Comparison of ENCODE assay signal across 11 cellular contexts in the genomic region with DNA sequence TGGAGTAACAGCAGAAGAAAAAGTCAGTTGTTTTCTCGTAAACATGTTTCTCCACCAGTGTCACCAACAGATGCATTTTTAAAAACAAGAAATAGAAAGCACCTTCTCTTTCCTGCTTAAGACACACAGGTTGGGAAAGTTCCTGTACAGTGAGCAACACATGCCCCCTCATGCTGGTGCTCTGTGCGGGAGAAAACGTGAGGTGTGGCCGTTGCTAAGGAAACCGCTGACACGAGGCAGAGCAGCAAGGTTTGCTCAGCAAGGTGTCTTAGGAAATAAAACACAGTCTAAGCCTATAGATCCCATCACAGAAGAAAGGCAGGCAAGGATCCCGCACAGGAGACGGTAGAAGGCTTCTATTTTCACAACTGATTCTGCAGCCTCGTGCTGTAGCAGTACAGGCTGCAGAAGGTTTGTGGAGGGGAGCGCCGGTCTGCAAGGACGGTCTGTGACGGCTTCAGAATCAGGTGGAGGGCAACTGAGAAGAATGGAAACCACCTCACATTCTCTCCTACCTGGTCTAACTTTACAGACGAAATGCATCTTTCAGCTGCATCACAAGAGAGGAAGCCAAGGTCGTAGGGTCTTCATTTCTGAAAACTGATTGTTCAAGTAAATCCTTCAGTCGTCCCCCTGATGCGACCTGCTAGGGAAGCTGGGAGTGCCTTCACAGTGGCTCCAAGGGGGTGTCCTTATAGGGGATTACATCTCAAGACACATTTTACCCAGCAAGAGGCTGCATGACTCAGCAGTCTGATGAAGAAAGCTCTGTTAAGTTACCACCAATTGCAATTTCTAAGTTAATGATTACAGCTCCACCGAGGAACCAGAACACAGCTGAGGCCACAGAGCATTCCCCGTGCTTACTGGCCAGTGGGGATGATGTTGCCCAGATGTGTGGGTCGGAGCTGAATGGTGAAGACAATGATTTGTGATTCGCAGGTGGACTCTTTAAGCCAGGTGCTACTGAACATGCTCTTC.
A peak's percentile ranks its signal among the peaks of the same experiment; 100 is the strongest.
DNase-seq lines count a peak whose midpoint lies in the region; ATAC-seq and TF ChIP-seq lines count a peak whose summit lies in the region.
"Had no signal": no experiment of that assay in that cellular context is flagged by ENCODE, and none has a peak within 500 bp of the region (broad histone marks: within the 10 kb centered on the region; RNA-seq: fewer than 3 reads in every experiment).

No MANE protein-coding gene starts in this region.

- H3K9me3 ChIP-seq in stomach, result no peaks in the 10 kb centered on the region
- H3K9me3 ChIP-seq: BLaER1 had no signal

- no peak for TF ChIP-seq EP300 in stomach (IDR thresholded peaks at IDR 0.05)

- 53 to 67% (median 57%) methylated on average over 21 of the region's 21 CpGs for WGBS in stomach, 5 donors

- peaks cover 35 to 89% (median 56%) of the 10 kb centered on the region in 4 donors for H3K4me1 ChIP-seq in stomach

- peak overlapping the region in 4 of 5 donors; percentile 23 to 61 (median 37) for H3K27ac ChIP-seq in stomach
- H3K27ac ChIP-seq: BLaER1 had no signal

- no peak for TF ChIP-seq POLR2A in stomach (IDR thresholded peaks at IDR 0.05)

- H3K4me3 Mint-ChIP-seq in activated CD4-positive, alpha-beta T cell treated with anti-CD3 and anti-CD28 coated beads for 36 hours, result no peak overlapping the region
- no peak overlapping the region for H3K4me3 Mint-ChIP-seq in activated CD4-positive, alpha-beta memory T cell treated with anti-CD3 and anti-CD28 coated beads, Interleukin-2, amount 10 ng/mL, durations not matched to agents 7 days and 5 days
- H3K4me3 Mint-ChIP-seq: activated T-cell treated with anti-CD3 and anti-CD28 coated beads, Interleukin-2, amount 50 U/mL, for 4 hours; mesothelial cell of epicardium had no signal

- H3K36me3 Mint-ChIP-seq in activated CD4-positive, alpha-beta T cell treated with anti-CD3 and anti-CD28 coated beads for 36 hours (ENCODE audit: low read depth), result peaks cover 81% of the 10 kb centered on the region
- peaks cover 76% of the 10 kb centered on the region for H3K36me3 Mint-ChIP-seq in activated CD4-positive, alpha-beta memory T cell treated with anti-CD3 and anti-CD28 coated beads, Interleukin-2, amount 10 ng/mL, durations not matched to agents 7 days and 5 days (ENCODE audit: low read depth)
- H3K36me3 Mint-ChIP-seq: mesothelial cell of epicardium had no signal

- POLR2A ChIA-PET in activated CD4-positive, alpha-beta T cell treated with anti-CD3 and anti-CD28 coated beads for 36 hours (lab: Charles Lee), result interaction anchor here (0.6 to 0.7 kb wide), 2 partner anchors 62 to 729 kb away, joined by 4 to 9 read pairs; no protein-coding TSS in a partner anchor
- POLR2A ChIA-PET in activated CD4-positive, alpha-beta memory T cell treated with anti-CD3 and anti-CD28 coated beads, Interleukin-2, amount 10 ng/mL, durations not matched to agents 7 days and 5 days (lab: Charles Lee), result interaction anchor here (1.1 to 1.3 kb wide), 3 partner anchors 9 to 224 kb away, joined by 3 to 4 read pairs (median 4); no protein-coding TSS in a partner anchor

- H3K36me3 ChIP-seq in stomach, result peaks cover 35 to 85% (median 67%) of the 10 kb centered on the region in 4 donors

- peak overlapping the region; percentile 63 for H3K27ac Mint-ChIP-seq in activated CD4-positive, alpha-beta T cell treated with anti-CD3 and anti-CD28 coated beads for 36 hours
- H3K27ac Mint-ChIP-seq in activated CD4-positive, alpha-beta memory T cell treated with anti-CD3 and anti-CD28 coated beads, Interleukin-2, amount 10 ng/mL, durations not matched to agents 7 days and 5 days, result peak overlapping the region; percentile 58
- H3K27ac Mint-ChIP-seq: mesothelial cell of epicardium had no signal

- intact Hi-C loops in activated CD4-positive, alpha-beta T cell treated with anti-CD3 and anti-CD28 coated beads for 36 hours (cut with DNase I, micrococcal nuclease), result no loop called here
- intact Hi-C loops in stomach (cut with DNase I; ENCODE audit: low total_unique reads), result no loop called here

- DNase-seq in activated CD4-positive, alpha-beta T cell treated with anti-CD3 and anti-CD28 coated beads for 36 hours, result no peak
- no peak for DNase-seq in activated CD4-positive, alpha-beta T cell treated with anti-CD3 and anti-CD28 coated beads, Interleukin-2, amount 50 U/mL, for 48 hours
- DNase-seq in activated CD4-positive, alpha-beta memory T cell treated with anti-CD3 and anti-CD28 coated beads, Interleukin-2, amount 10 ng/mL, durations not matched to agents 7 days and 5 days, result no peak
- DNase-seq in glomerular visceral epithelial cell (ENCODE audit: extremely low spot score), result peak; percentile 96
- no peak for DNase-seq in stomach
- no peak for DNase-seq in NCI-H526 treated with DMSO at 0.1 percent for 48 hours (lab: John Stamatoyannopoulos, UW)
- DNase-seq in NOMO-1 treated with dmso at 0.1 percent for 144 hours (lab: John Stamatoyannopoulos, UW; ENCODE audit: unreplicated experiment), result no peak
- DNase-seq in NCI-H187 (lab: John Stamatoyannopoulos, UW), result no peak
- DNase-seq: activated T-cell treated with anti-CD3 and anti-CD28 coated beads, Interleukin-2, amount 50 U/mL, for 4 hours had no signal

- no peak for ATAC-seq in activated CD4-positive, alpha-beta T cell treated with anti-CD3 and anti-CD28 coated beads for 36 hours

- no peak overlapping the region for H3K4me3 ChIP-seq in stomach
- H3K4me3 ChIP-seq: BLaER1 had no signal

- no peaks in the 10 kb centered on the region for H3K27me3 Mint-ChIP-seq in activated CD4-positive, alpha-beta T cell treated with anti-CD3 and anti-CD28 coated beads for 36 hours
- no peaks in the 10 kb centered on the region for H3K27me3 Mint-ChIP-seq in activated CD4-positive, alpha-beta memory T cell treated with anti-CD3 and anti-CD28 coated beads, Interleukin-2, amount 10 ng/mL, durations not matched to agents 7 days and 5 days

- no peaks in the 10 kb centered on the region for H3K9me3 Mint-ChIP-seq in activated CD4-positive, alpha-beta T cell treated with anti-CD3 and anti-CD28 coated beads for 36 hours (ENCODE audit: low read depth)
- H3K9me3 Mint-ChIP-seq in activated CD4-positive, alpha-beta memory T cell treated with anti-CD3 and anti-CD28 coated beads, Interleukin-2, amount 10 ng/mL, durations not matched to agents 7 days and 5 days, result no peaks in the 10 kb centered on the region
- H3K9me3 Mint-ChIP-seq: activated T-cell treated with anti-CD3 and anti-CD28 coated beads, Interleukin-2, amount 50 U/mL, for 4 hours; mesothelial cell of epicardium had no signal

- peaks cover 52% of the 10 kb centered on the region for H3K4me1 Mint-ChIP-seq in activated CD4-positive, alpha-beta T cell treated with anti-CD3 and anti-CD28 coated beads for 36 hours
- H3K4me1 Mint-ChIP-seq in activated CD4-positive, alpha-beta memory T cell treated with anti-CD3 and anti-CD28 coated beads, Interleukin-2, amount 10 ng/mL, durations not matched to agents 7 days and 5 days, result peaks cover 52% of the 10 kb centered on the region

- CTCF ChIA-PET in activated CD4-positive, alpha-beta T cell treated with anti-CD3 and anti-CD28 coated beads for 36 hours (lab: Charles Lee), result interaction anchor here (0.6 to 2.7 kb wide), 6 partner anchors 9 to 345 kb away, joined by 3 to 16 read pairs (median 3); no protein-coding TSS in a partner anchor
- CTCF ChIA-PET in activated CD4-positive, alpha-beta memory T cell treated with anti-CD3 and anti-CD28 coated beads, Interleukin-2, amount 10 ng/mL, durations not matched to agents 7 days and 5 days (lab: Charles Lee), result interaction anchor here (0.7 to 1.7 kb wide), 8 partner anchors 7 to 119 kb away, joined by 3 to 10 read pairs (median 4); no protein-coding TSS in a partner anchor

- TF ChIP-seq CTCF in stomach (IDR thresholded peaks at IDR 0.05), result no peak

- H3K27me3 ChIP-seq in stomach, result no peaks in the 10 kb centered on the region
- H3K27me3 ChIP-seq: BLaER1 had no signal
